Comparison of ENCODE assay signal across 1 cellular context in genomic region chr17:82518826-82519810, GRCh38.
TF ChIP-seq lines count a peak whose summit lies in the region.

Gene FOXK2 (plus strand): TSS chr17:82519732. CDS start chr17:82519889, 157 bp downstream.

TF ChIP-seq in K562, 482 proteins besides CTCF, POLR2A, EP300 and RAD21 (continued from another document and continues in another):
- TF ChIP-seq ZNF274 (IDR thresholded peaks at IDR 0.05; ENCODE audit: borderline replicate concordance, low read depth, low read length) (no peak), RERE (CRISPR knock-in tag; IDR thresholded peaks at IDR 0.05; ENCODE audit: borderline replicate concordance) (no peak), PATZ1 (CRISPR knock-in tag; IDR thresholded peaks at IDR 0.05; ENCODE audit: borderline replicate concordance) (no peak), SRSF9 (IDR thresholded peaks at IDR 0.05; ENCODE audit: borderline replicate concordance, low read depth, low read length) (no peak), GTF2A2 (tag; IDR thresholded peaks at IDR 0.05) (0 out of 2 replicates have a peak, but pooled peaks have one; percentile 37), FOSL1 (tag; conservative IDR thresholded peaks at IDR 0.05) (peak; percentile 74), NFRKB (IDR thresholded peaks at IDR 0.05; ENCODE audit: low read depth) (peak; percentile 60), PBX2 (CRISPR knock-in tag; IDR thresholded peaks at IDR 0.05; ENCODE audit: low read depth) (peak; percentile 68), PBX2 (tag; conservative IDR thresholded peaks at IDR 0.05; ENCODE audit: low read depth) (no peak), FOXK2 (conservative IDR thresholded peaks at IDR 0.05 in 1 of 2, IDR thresholded peaks at IDR 0.05 in 1 of 2; ENCODE audit: low read depth in 2 of 2) (peak; percentile 47 to 60; a peak in 3 of 4 replicates), SMAD3 (CRISPR knock-in tag; conservative IDR thresholded peaks at IDR 0.05) (no peak), EWSR1 (IDR thresholded peaks at IDR 0.05; ENCODE audit: borderline replicate concordance, low read depth, partially characterized antibody) (no peak), FOXP4 (CRISPR knock-in tag; IDR thresholded peaks at IDR 0.05; ENCODE audit: borderline replicate concordance) (no peak), NELFE (IDR thresholded peaks at IDR 0.05; ENCODE audit: insufficient read depth, insufficient read length) (no peak), GTF2F1 (IDR thresholded peaks at IDR 0.05; ENCODE audit: low read depth, low read length) (0 out of 2 replicates have a peak, but pooled peaks have one; percentile 40), SMARCB1 (IDR thresholded peaks at IDR 0.05; ENCODE audit: insufficient read length, low read depth) (no peak), ZNF76 (CRISPR knock-in tag; IDR thresholded peaks at IDR 0.05; ENCODE audit: borderline replicate concordance) (0 out of 2 replicates have a peak, but pooled peaks have one; percentile 79), TCFL5 (CRISPR knock-in tag; conservative IDR thresholded peaks at IDR 0.05) (no peak), KDM2B (CRISPR knock-in tag; IDR thresholded peaks at IDR 0.05) (no peak), U2AF2 (optimal IDR thresholded peaks at IDR 0.05; ENCODE audit: low read depth, low read length) (no peak), RBM39 (optimal IDR thresholded peaks at IDR 0.05; ENCODE audit: low read depth, low read length) (no peak), TSHZ1 (CRISPR knock-in tag; IDR thresholded peaks at IDR 0.05) (no peak), ZNF408 (CRISPR knock-in tag; IDR thresholded peaks at IDR 0.05; ENCODE audit: low read depth) (no peak), ZNF717 (CRISPR knock-in tag; IDR thresholded peaks at IDR 0.05) (no peak), ZNF778 (CRISPR knock-in tag; IDR thresholded peaks at IDR 0.05) (no peak), MLX (CRISPR knock-in tag; conservative IDR thresholded peaks at IDR 0.05) (no peak; a peak in 1 of 4 replicates), ZC3H11A (IDR thresholded peaks at IDR 0.05; ENCODE audit: low read depth, low read length) (no peak), SETDB1 (IDR thresholded peaks at IDR 0.05; ENCODE audit: low read length) (no peak), ZHX1 (conservative IDR thresholded peaks at IDR 0.05; ENCODE audit: low read length) (0 out of 2 replicates have a peak, but pooled peaks have one; percentile 21), SOX6 (IDR thresholded peaks at IDR 0.05) (no peak; the same call in 1 of the 2 replicates), ZNF584 (CRISPR knock-in tag; IDR thresholded peaks at IDR 0.05; ENCODE audit: low read depth) (no peak), ETS2 (tag; IDR thresholded peaks at IDR 0.05; ENCODE audit: borderline replicate concordance, poor library complexity, severe bottlenecking) (no peak), FOXA3 (CRISPR knock-in tag; conservative IDR thresholded peaks at IDR 0.05 in 1 of 2, IDR thresholded peaks at IDR 0.05 in 1 of 2) (no peak), SMAD1 (IDR thresholded peaks at IDR 0.05; ENCODE audit: low read depth, low read length, partially characterized antibody) (no peak), ZNF165 (CRISPR knock-in tag; IDR thresholded peaks at IDR 0.05; ENCODE audit: borderline replicate concordance) (no peak), NFIC (IDR thresholded peaks at IDR 0.05) (peak; percentile 15), ZNF57 (CRISPR knock-in tag; IDR thresholded peaks at IDR 0.05) (no peak), RCOR1 (IDR thresholded peaks at IDR 0.05; ENCODE audit: borderline replicate concordance in 1 of 2, low read depth in 2 of 2, low read length in 2 of 2) (no peak; a peak in 1 of 4 replicates), KDM5B (IDR thresholded peaks at IDR 0.05; ENCODE audit: insufficient replicate concordance, low read depth, low read length) (peak; percentile 41), PHB (CRISPR knock-in tag; IDR thresholded peaks at IDR 0.05) (no peak), ZBTB26 (CRISPR knock-in tag; IDR thresholded peaks at IDR 0.05) (no peak), DMBX1 (CRISPR knock-in tag; IDR thresholded peaks at IDR 0.05; ENCODE audit: borderline replicate concordance) (0 out of 2 replicates have a peak, but pooled peaks have one; percentile 49)
